In the genomic region with DNA sequence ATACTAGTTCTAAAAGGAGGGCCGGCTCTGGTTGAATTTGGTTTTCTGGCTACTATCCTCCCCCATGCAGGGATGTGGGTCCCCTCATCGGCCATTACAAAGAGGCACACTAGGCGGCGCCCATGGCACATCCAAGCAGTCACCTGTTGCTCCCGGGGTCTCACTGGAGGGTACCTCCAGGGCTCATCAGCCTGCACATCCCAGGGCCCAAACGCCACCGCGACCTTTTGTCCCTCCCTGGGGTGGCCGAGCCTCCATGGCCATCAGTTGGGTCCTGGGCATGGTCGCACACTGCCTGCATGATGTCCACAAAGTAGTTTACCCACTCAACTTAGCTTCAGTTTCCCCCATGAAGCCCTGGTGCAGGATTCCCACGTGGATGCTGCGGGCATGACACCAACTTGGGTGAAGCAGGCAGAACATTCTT, we compare ENCODE assay signal across 8 cellular contexts. TPM values are rescaled to one million over a fixed set of nuclear protein-coding genes. Genes with fewer than 3 reads are reported as not detected.
DNase-seq lines count a peak whose midpoint lies in the region; ATAC-seq, FAIRE-seq and TF ChIP-seq lines count a peak whose summit lies in the region.

No MANE protein-coding gene starts in this region.

- TF ChIP-seq RAD21 in A549 (conservative IDR thresholded peaks at IDR 0.05 in 1 of 2, IDR thresholded peaks at IDR 0.05 in 1 of 2) (peak; percentile 94 to 95), HepG2 (CRISPR knock-in tag; IDR thresholded peaks at IDR 0.05) (peak; percentile 40; the same call in 1 of the 2 replicates)

- CTCF ChIA-PET in A549 (lab: Yijun Ruan, JAX): interaction anchor here (0.7 to 12.3 kb wide), 47 partner anchors 8 to 267 kb away, joined by 3 to 274 read pairs (median 6); a partner anchor contains a TSS
- CTCF ChIA-PET in HepG2 (lab: Yijun Ruan, JAX; ENCODE audit: low intra/inter-chr PET ratio, low total read pairs): interaction anchor here (0.9 to 1.6 kb wide), 4 partner anchors 18 to 69 kb away, joined by 3 to 9 read pairs (median 4); a partner anchor contains a TSS

- FAIRE-seq in A549 (lab: Jason Lieb, UNC) (no peak), bronchial epithelial cell (lab: Jason Lieb, UNC) (no peak), HepG2 (lab: Jason Lieb, UNC) (no peak)

- TF ChIP-seq CTCF in A549 (IDR thresholded peaks at IDR 0.05): peak; percentile 93
- peak; percentile 81 for TF ChIP-seq CTCF in GM12874 (IDR thresholded peaks at IDR 0.05; ENCODE audit: insufficient read depth, low read depth, low read length)
- peak; percentile 74 for TF ChIP-seq CTCF in bronchial epithelial cell (IDR thresholded peaks at IDR 0.05; ENCODE audit: insufficient read depth, low read length, severe bottlenecking)
- peak; percentile 78 for TF ChIP-seq CTCF in HepG2 (CRISPR knock-in tag; IDR thresholded peaks at IDR 0.05)
- peak; percentile 38 to 63 (median 57) for TF ChIP-seq CTCF in transverse colon (IDR thresholded peaks at IDR 0.05)

- ATAC-seq in A549: peak; percentile 75 to 87
- peak; percentile 70 for ATAC-seq in HepG2
- no peak for ATAC-seq in GM21737 (IDR thresholded peaks at IDR 0.05; ENCODE audit: unreplicated experiment)
- ATAC-seq in HG03175 (IDR thresholded peaks at IDR 0.05; ENCODE audit: unreplicated experiment): no peak

- H3K4me1 ChIP-seq in A549 (no peaks in the 10 kb centered on the region), HepG2 (ENCODE audit: insufficient read depth, low read length) (0 out of 2 replicates have a peak, but pooled peaks cover 6% of the 10 kb centered on the region), transverse colon (no peaks in the 10 kb centered on the region)

- in situ Hi-C loops in HepG2 (cut with HindIII; ENCODE audit: extremely low pct_ligation_motif_present, low pct_unique_long_range_greater_than_20kb) (loop anchor here (5.0 kb wide), 1 partner anchor 65 kb away; no protein-coding TSS in a partner anchor), transverse colon (cut with MboI; ENCODE audit: low pct_ligation_motif_present in 1 of 4, low pct_unique_long_range_greater_than_20kb in 1 of 4, low sequenced_read_pairs in 3 of 4) (no loop called here)

- no peaks in the 10 kb centered on the region for H4K20me1 ChIP-seq in HepG2 (ENCODE audit: insufficient read depth, low read length)

- WGBS in A549 (ENCODE audit: missing lambda C conversion rate): 7% methylated on average over 12 of the region's 12 CpGs
- WGBS in HepG2 (ENCODE audit: low lambda C conversion rate): 12% methylated on average over 3 of the region's 12 CpGs
- 20 to 26% methylated on average over 1 to 12 of the region's 12 CpGs for WGBS in transverse colon (ENCODE audit: low coverage in 1 of 2), 2 donors

- H2AFZ ChIP-seq in HepG2 (ENCODE audit: low read length): no peak overlapping the region

- no peak overlapping the region for H3K4me2 ChIP-seq in A549
- no peak overlapping the region for H3K4me2 ChIP-seq in HepG2 (ENCODE audit: low read depth, low read length)

- H3K36me3 ChIP-seq in bronchial epithelial cell (ENCODE audit: control insufficient read depth, insufficient read depth, low read length): no peaks in the 10 kb centered on the region
- no peaks in the 10 kb centered on the region for H3K36me3 ChIP-seq in HepG2 (replicated peaks in 1 of 2; ENCODE audit: control insufficient read depth in 1 of 2, insufficient read depth in 2 of 2, low read length in 2 of 2)
- H3K36me3 ChIP-seq in transverse colon: no peaks in the 10 kb centered on the region

- intact Hi-C loops in HepG2 (cut with micrococcal nuclease; ENCODE audit: unreplicated experiment): loop anchor here (1.0 kb wide), 1 partner anchor 64 kb away; no protein-coding TSS in a partner anchor
- intact Hi-C loops in transverse colon (cut with DNase I; ENCODE audit: low total_unique reads): loop anchor here (5.0 kb wide), 1 partner anchor 65 kb away; no protein-coding TSS in a partner anchor

- H3K27ac ChIP-seq in A549: no peak overlapping the region
- H3K27ac ChIP-seq in HepG2 (ENCODE audit: extremely low read length, insufficient read depth, low read length): no peak overlapping the region
- H3K27ac ChIP-seq in transverse colon: no peak overlapping the region

- POLR2A ChIA-PET in A549 (lab: Yijun Ruan, JAX): no interaction called here
- POLR2A ChIA-PET in HepG2 (lab: Yijun Ruan, JAX): no interaction called here

- no peak for TF ChIP-seq POLR2A in A549 (IDR thresholded peaks at IDR 0.05; ENCODE audit: low read length)
- TF ChIP-seq POLR2A in HepG2 (IDR thresholded peaks at IDR 0.05; ENCODE audit: insufficient read depth in 1 of 2, low read depth in 2 of 2, low read length in 2 of 2): no peak
- TF ChIP-seq POLR2A in transverse colon (IDR thresholded peaks at IDR 0.05): no peak

- H3K9ac ChIP-seq in HepG2 (ENCODE audit: insufficient read depth, low read depth, low read length): no peak overlapping the region

- H3K4me3 ChIP-seq in A549 (no peak overlapping the region), bronchial epithelial cell (ENCODE audit: low read depth, low read length) (no peak overlapping the region), HepG2 (replicated peaks in 1 of 3; ENCODE audit: insufficient read depth in 1 of 3, low read depth in 2 of 3, low read length in 3 of 3) (no peak overlapping the region), transverse colon (no peak overlapping the region)

- DNase-seq in A549 (ENCODE audit: low read depth in 1 of 2, low spot score in 1 of 2): peak; percentile 44 to 61
- DNase-seq in RKO (ENCODE audit: low spot score): peak; percentile 12
- DNase-seq in bronchial epithelial cell (ENCODE audit: low read depth): peak; percentile 15
- peak; percentile 30 for DNase-seq in HepG2 (ENCODE audit: low spot score)
- peak; percentile 51 for DNase-seq in transverse colon

- H3K79me2 ChIP-seq in HepG2 (ENCODE audit: insufficient read depth, low read length): no peaks in the 10 kb centered on the region

- no peaks in the 10 kb centered on the region for H3K9me3 ChIP-seq in A549
- no peaks in the 10 kb centered on the region for H3K9me3 ChIP-seq in HepG2 (ENCODE audit: low read length)
- no peaks in the 10 kb centered on the region for H3K9me3 ChIP-seq in transverse colon

- no peaks in the 10 kb centered on the region for H3K27me3 ChIP-seq in bronchial epithelial cell (ENCODE audit: control insufficient read depth, insufficient read depth, low read length)
- no peaks in the 10 kb centered on the region for H3K27me3 ChIP-seq in HepG2 (ENCODE audit: control insufficient read depth in 1 of 2, insufficient read depth in 2 of 2, low read length in 2 of 2)
- H3K27me3 ChIP-seq in transverse colon: no peaks in the 10 kb centered on the region

- TF ChIP-seq EP300 in A549 (IDR thresholded peaks at IDR 0.05) (no peak), HepG2 (IDR thresholded peaks at IDR 0.05; ENCODE audit: low read depth in 2 of 2, low read length in 2 of 2) (no peak), HepG2 (CRISPR knock-in tag; IDR thresholded peaks at IDR 0.05; ENCODE audit: borderline replicate concordance) (no peak), transverse colon (IDR thresholded peaks at IDR 0.05; ENCODE audit: low read depth) (no peak)

- BruUV-seq in HepG2 (replicated peaks; lab: Mats Ljungman, UMichigan): no TSS peak

RNA-seq across cellular contexts. Expression of a gene that starts 28.3 kb away (rescaled TPM):
- polyA plus RNA-seq in A549 (2011; rRNA removed) (148 and 149 TPM in 2 replicates), A549 (2017; fragmentation: RNase III; extraction: RNeasy Plus Mini Kit Qiagen cat#74134 plus additional on column Dnase treatment) (78.3 to 92.0 TPM (median 85.6 TPM) in 3 replicates), HepG2 (2011; rRNA removed) (34.2 and 40.7 TPM in 2 replicates)
- polyA plus RNA-seq in A549 (2012; cell fraction: cytosol; rRNA removed): 53.3 and 59.5 TPM in 2 replicates
- 30.6 and 50.6 TPM in 2 replicates for polyA plus RNA-seq in A549 (2012; cell fraction: nucleus; rRNA removed)
- 72.2 and 82.0 TPM in 2 replicates for polyA minus RNA-seq in A549 (2011; rRNA and poly(A)+ RNA removed)
- total RNA-seq in bronchial epithelial cell (27.9 and 30.8 TPM in 2 replicates), HepG2 (2016; rRNA removed; fragmentation: Illumina TruSeq; extraction: Trizol) (50.7 and 130 TPM in 2 replicates), transverse colon (100 to 1,000 TPM; 149 to 369 (median 166) TPM)
- 6.5 and 9.4 TPM in 2 replicates for total RNA-seq in HepG2 (2016; cell fraction: cytosol; rRNA removed; fragmentation: Illumina TruSeq; extraction: Trizol; ENCODE audit: low read depth)
- total RNA-seq in HepG2 (2016; cell fraction: insoluble cytoplasmic fraction; rRNA removed; fragmentation: Illumina TruSeq; extraction: Trizol): 50.0 and 88.2 TPM in 2 replicates
- total RNA-seq in HepG2 (2016; cell fraction: membrane; rRNA removed; fragmentation: Illumina TruSeq; extraction: Trizol): 14.4 and 16.1 TPM in 2 replicates
- 30.4 and 30.8 TPM in 2 replicates for total RNA-seq in HepG2 (2016; cell fraction: nucleus; rRNA removed; fragmentation: Illumina TruSeq; extraction: Trizol)
- 25.1 and 40.0 TPM in 2 replicates for polyA plus RNA-seq in HepG2 (2011; cell fraction: cytosol; rRNA removed)
- 22.1 and 25.9 TPM in 2 replicates for polyA plus RNA-seq in HepG2 (2011; cell fraction: nucleus; rRNA removed)
- polyA plus RNA-seq in HepG2 (2012): 43.6 and 58.5 TPM in 2 replicates
- 5.2 and 7.2 TPM in 2 replicates for polyA plus RNA-seq in HepG2 (2016; cell fraction: cytosol; fragmentation: Illumina TruSeq; extraction: Trizol; ENCODE audit: low read depth)
- 87.0 and 90.5 TPM in 2 replicates for polyA plus RNA-seq in HepG2 (2016; cell fraction: insoluble cytoplasmic fraction; fragmentation: Illumina TruSeq; extraction: Trizol; ENCODE audit: low read depth)
- polyA plus RNA-seq in HepG2 (2016; cell fraction: membrane; fragmentation: Illumina TruSeq; extraction: Trizol; ENCODE audit: low read depth): 13.0 and 13.1 TPM in 2 replicates
- polyA plus RNA-seq in HepG2 (2016; cell fraction: nucleus; fragmentation: Illumina TruSeq; extraction: Trizol; ENCODE audit: insufficient read depth, low read depth): 42.0 and 56.1 TPM in 2 replicates
- 25.1 and 123 TPM in 2 replicates for polyA minus RNA-seq in HepG2 (2011; rRNA and poly(A)+ RNA removed; ENCODE audit: low replicate concordance)
- 28.9 and 36.8 TPM in 2 replicates for polyA minus RNA-seq in HepG2 (2011; cell fraction: cytosol; rRNA and poly(A)+ RNA removed)
- 20.3 and 30.1 TPM in 2 replicates for polyA minus RNA-seq in HepG2 (2011; cell fraction: nucleus; rRNA and poly(A)+ RNA removed)

RNA-seq across cellular contexts. Expression of a gene that starts 46.2 kb away (rescaled TPM):
- polyA plus RNA-seq in A549 (2011; rRNA removed): 16.4 and 21.2 TPM in 2 replicates
- polyA plus RNA-seq in A549 (2012; cell fraction: cytosol; rRNA removed): 15.8 and 17.4 TPM in 2 replicates
- 6.4 and 7.8 TPM in 2 replicates for polyA plus RNA-seq in A549 (2012; cell fraction: nucleus; rRNA removed)
- polyA plus RNA-seq in A549 (2017; fragmentation: RNase III; extraction: RNeasy Plus Mini Kit Qiagen cat#74134 plus additional on column Dnase treatment): 21.6 to 26.7 TPM (median 25.3 TPM) in 3 replicates
- polyA minus RNA-seq in A549 (2011; rRNA and poly(A)+ RNA removed): 21.1 and 26.6 TPM in 2 replicates
- 1.8 and 8.6 TPM in 2 replicates for total RNA-seq in bronchial epithelial cell
- 1.5 and 1.8 TPM in 2 replicates for total RNA-seq in HepG2 (2016; rRNA removed; fragmentation: Illumina TruSeq; extraction: Trizol)
- total RNA-seq in HepG2 (2016; cell fraction: cytosol; rRNA removed; fragmentation: Illumina TruSeq; extraction: Trizol; ENCODE audit: low read depth): 6.0 and 7.3 TPM in 2 replicates
- total RNA-seq in HepG2 (2016; cell fraction: insoluble cytoplasmic fraction; rRNA removed; fragmentation: Illumina TruSeq; extraction: Trizol): 1.6 and 2.2 TPM in 2 replicates
- total RNA-seq in HepG2 (2016; cell fraction: membrane; rRNA removed; fragmentation: Illumina TruSeq; extraction: Trizol): 6.9 and 9.0 TPM in 2 replicates
- total RNA-seq in HepG2 (2016; cell fraction: nucleus; rRNA removed; fragmentation: Illumina TruSeq; extraction: Trizol): 0.63 and 0.84 TPM in 2 replicates
- polyA plus RNA-seq in HepG2 (2011; rRNA removed): 1.4 and 4.5 TPM in 2 replicates
- polyA plus RNA-seq in HepG2 (2011; cell fraction: cytosol; rRNA removed): 1.5 and 2.4 TPM in 2 replicates
- polyA plus RNA-seq in HepG2 (2011; cell fraction: nucleus; rRNA removed): 0.19 and 0.87 TPM in 2 replicates
- polyA plus RNA-seq in HepG2 (2012): 2.2 and 3.7 TPM in 2 replicates
- polyA plus RNA-seq in HepG2 (2016; cell fraction: cytosol; fragmentation: Illumina TruSeq; extraction: Trizol; ENCODE audit: low read depth): 13.6 and 14.5 TPM in 2 replicates
- 3.1 and 4.0 TPM in 2 replicates for polyA plus RNA-seq in HepG2 (2016; cell fraction: insoluble cytoplasmic fraction; fragmentation: Illumina TruSeq; extraction: Trizol; ENCODE audit: low read depth)
- polyA plus RNA-seq in HepG2 (2016; cell fraction: membrane; fragmentation: Illumina TruSeq; extraction: Trizol; ENCODE audit: low read depth): 13.2 TPM in 2 replicates
- 2.5 and 2.6 TPM in 2 replicates for polyA plus RNA-seq in HepG2 (2016; cell fraction: nucleus; fragmentation: Illumina TruSeq; extraction: Trizol; ENCODE audit: insufficient read depth, low read depth)
- 1.3 and 2.2 TPM in 2 replicates for polyA minus RNA-seq in HepG2 (2011; rRNA and poly(A)+ RNA removed; ENCODE audit: low replicate concordance)
- polyA minus RNA-seq in HepG2 (2011; cell fraction: cytosol; rRNA and poly(A)+ RNA removed): 1.8 TPM in 1 of 2 replicates, not detected in the other
- 0.77 TPM in 1 of 2 replicates, not detected in the other for polyA minus RNA-seq in HepG2 (2011; cell fraction: nucleus; rRNA and poly(A)+ RNA removed)
- 10 to 100 TPM in 2 of 4 donors, 1 to 10 TPM in 2; 8.4 to 19.5 (median 9.5) TPM for total RNA-seq in transverse colon

RNA-seq across cellular contexts. Expression of a gene that starts 56.9 kb away (rescaled TPM):
- polyA plus RNA-seq in A549 (2011; rRNA removed): 0.16 and 0.21 TPM in 2 replicates
- 0.09 and 0.14 TPM in 2 replicates for polyA plus RNA-seq in A549 (2012; cell fraction: cytosol; rRNA removed)
- polyA plus RNA-seq in A549 (2012; cell fraction: nucleus; rRNA removed): 0.48 and 0.59 TPM in 2 replicates
- polyA plus RNA-seq in A549 (2017; fragmentation: RNase III; extraction: RNeasy Plus Mini Kit Qiagen cat#74134 plus additional on column Dnase treatment): 0.03 to 0.15 TPM (median 0.05 TPM) in 3 replicates
- not detected in 2 replicates for polyA minus RNA-seq in A549 (2011; rRNA and poly(A)+ RNA removed)
- total RNA-seq in bronchial epithelial cell: not detected in 2 replicates
- 0.35 and 0.97 TPM in 2 replicates for total RNA-seq in HepG2 (2016; rRNA removed; fragmentation: Illumina TruSeq; extraction: Trizol)
- total RNA-seq in HepG2 (2016; cell fraction: cytosol; rRNA removed; fragmentation: Illumina TruSeq; extraction: Trizol; ENCODE audit: low read depth): not detected in 2 replicates
- total RNA-seq in HepG2 (2016; cell fraction: insoluble cytoplasmic fraction; rRNA removed; fragmentation: Illumina TruSeq; extraction: Trizol): 0.56 and 0.76 TPM in 2 replicates
- total RNA-seq in HepG2 (2016; cell fraction: membrane; rRNA removed; fragmentation: Illumina TruSeq; extraction: Trizol): 0.14 and 0.40 TPM in 2 replicates
- total RNA-seq in HepG2 (2016; cell fraction: nucleus; rRNA removed; fragmentation: Illumina TruSeq; extraction: Trizol): 0.31 and 0.84 TPM in 2 replicates
- polyA plus RNA-seq in HepG2 (2011; rRNA removed): 0.71 and 0.81 TPM in 2 replicates
- 0.45 and 1.1 TPM in 2 replicates for polyA plus RNA-seq in HepG2 (2011; cell fraction: cytosol; rRNA removed)
- polyA plus RNA-seq in HepG2 (2011; cell fraction: nucleus; rRNA removed): 2.1 and 2.6 TPM in 2 replicates
- 0.74 and 0.77 TPM in 2 replicates for polyA plus RNA-seq in HepG2 (2012)
- polyA plus RNA-seq in HepG2 (2016; cell fraction: cytosol; fragmentation: Illumina TruSeq; extraction: Trizol; ENCODE audit: low read depth): 0.10 and 0.26 TPM in 2 replicates
- 0.36 and 0.49 TPM in 2 replicates for polyA plus RNA-seq in HepG2 (2016; cell fraction: insoluble cytoplasmic fraction; fragmentation: Illumina TruSeq; extraction: Trizol; ENCODE audit: low read depth)
- 0.10 and 0.29 TPM in 2 replicates for polyA plus RNA-seq in HepG2 (2016; cell fraction: membrane; fragmentation: Illumina TruSeq; extraction: Trizol; ENCODE audit: low read depth)
- polyA plus RNA-seq in HepG2 (2016; cell fraction: nucleus; fragmentation: Illumina TruSeq; extraction: Trizol; ENCODE audit: insufficient read depth, low read depth): 1.1 and 1.2 TPM in 2 replicates
- 3.6 and 4.7 TPM in 2 replicates for polyA minus RNA-seq in HepG2 (2011; rRNA and poly(A)+ RNA removed; ENCODE audit: low replicate concordance)
- 1.6 and 1.8 TPM in 2 replicates for polyA minus RNA-seq in HepG2 (2011; cell fraction: cytosol; rRNA and poly(A)+ RNA removed)
- polyA minus RNA-seq in HepG2 (2011; cell fraction: nucleus; rRNA and poly(A)+ RNA removed): 1.3 and 1.6 TPM in 2 replicates
- total RNA-seq in transverse colon: 1 to 10 TPM in 1 of 4 donors, not detected in 3; 1.5 TPM

Comparison
In these comparisons a context has a peak if more than half of its experiments do, and no peak if none do; other contexts are left out.
1. ATAC-seq: peak in A549 (2 of 2) and HepG2 (single experiment); none in GM21737 (single experiment) and HG03175 (single experiment).
2. Peak in every context shown above with its lines, with median percentiles within 50 percentile points of each other: DNase-seq and CTCF ChIP-seq.